8 cellular contexts compared by ENCODE assay signal in the genomic region with DNA sequence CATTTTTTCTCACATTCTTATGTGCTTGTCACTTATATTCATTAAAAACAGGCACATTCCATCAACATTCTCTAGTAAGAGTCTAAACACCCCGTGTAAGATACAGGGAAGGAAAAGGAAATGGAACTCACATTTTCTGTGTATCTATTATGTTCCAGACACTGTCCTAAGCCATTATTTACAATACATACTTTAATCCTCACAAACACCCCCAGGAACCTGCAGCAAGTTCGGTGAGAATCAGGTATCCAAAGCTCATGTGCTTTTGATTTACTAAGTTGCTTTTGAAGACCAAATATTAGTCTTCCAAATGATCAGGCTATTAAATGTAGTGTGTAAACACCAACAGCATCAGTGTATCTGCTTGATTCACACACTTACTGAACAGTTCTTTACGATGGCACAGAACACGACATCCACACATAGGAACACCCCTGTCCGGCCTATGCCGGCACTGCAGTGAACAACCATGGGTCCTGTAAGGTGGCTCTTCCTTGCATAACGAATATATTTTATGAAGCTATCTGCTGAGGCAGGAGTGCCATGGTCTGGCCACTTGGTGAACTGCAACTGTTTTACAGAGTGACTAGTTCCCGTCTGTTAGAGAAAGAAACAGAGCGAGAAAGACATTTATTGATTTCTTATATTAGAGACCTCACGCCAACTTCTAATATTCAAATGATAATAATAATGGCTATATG.
DNase-seq lines count a peak whose midpoint lies in the region; ATAC-seq, FAIRE-seq and TF ChIP-seq lines count a peak whose summit lies in the region.
"Not testable (repeated sequence)": the region's sequence is repeated elsewhere in the genome, so short reads cannot be mapped to it uniquely, and the experiment has no call there.

No MANE protein-coding gene starts in this region.

- H3K27me3 ChIP-seq in RWPE2 (ENCODE audit: insufficient read depth, poor library complexity, severe bottlenecking); lung (ENCODE audit: control insufficient read depth, insufficient read depth); upper lobe of right lung: not testable (repeated sequence)

- ATAC-seq in GM18868 (IDR thresholded peaks at IDR 0.05; ENCODE audit: unreplicated experiment) (peak; percentile 99), GM21381 (IDR thresholded peaks at IDR 0.05; ENCODE audit: unreplicated experiment) (peak; percentile 86), HG02678 (IDR thresholded peaks at IDR 0.05; ENCODE audit: unreplicated experiment) (peak; percentile 91), HG03139 (IDR thresholded peaks at IDR 0.05; ENCODE audit: unreplicated experiment) (peak; percentile 65), RWPE2 (ENCODE audit: low read depth) (peak; percentile 98), lung (ENCODE audit: insufficient read depth, low FRiP score) (peak; percentile 87), upper lobe of right lung (peak; percentile 100)

- not testable (repeated sequence) for H3K4me1 ChIP-seq in RWPE2 (ENCODE audit: insufficient read depth, poor library complexity, severe bottlenecking); lung (ENCODE audit: control insufficient read depth in 2 of 2, insufficient read depth in 2 of 2, low read length in 2 of 2); upper lobe of right lung

- FAIRE-seq in colon (lab: Jason Lieb, UNC), result peak; percentile 31

- WGBS in lung, 2 donors, result no CpG with 5 or more reads among the region's 10 CpGs

- not testable (repeated sequence) for H3K4me3 ChIP-seq in RWPE2 (ENCODE audit: severe bottlenecking); lung; upper lobe of right lung

- not testable (repeated sequence) for DNase-seq in RWPE2 (ENCODE audit: low spot score); lung (ENCODE audit: low spot score); upper lobe of right lung

- not testable (repeated sequence) for H3K36me3 ChIP-seq in RWPE2 (ENCODE audit: low read depth); lung (ENCODE audit: control insufficient read depth in 2 of 2, insufficient read depth in 2 of 2, low read length in 2 of 2); upper lobe of right lung

- not testable (repeated sequence) for H3K9me3 ChIP-seq in RWPE2 (ENCODE audit: severe bottlenecking); lung (ENCODE audit: control insufficient read depth in 2 of 2, insufficient read depth in 1 of 2, low read length in 1 of 2); upper lobe of right lung

- TF ChIP-seq CTCF in RWPE2 (IDR thresholded peaks at IDR 0.05; ENCODE audit: poor library complexity, severe bottlenecking); lung (IDR thresholded peaks at IDR 0.05; ENCODE audit: control extremely low read depth, extremely low read depth); upper lobe of right lung (IDR thresholded peaks at IDR 0.05): not testable (repeated sequence)

- intact Hi-C loops in upper lobe of right lung (cut with DNase I), result not testable (repeated sequence)

- H3K27ac ChIP-seq in RWPE2 (ENCODE audit: poor library complexity, severe bottlenecking); lung (ENCODE audit: low read depth in 1 of 2, low read length in 1 of 2); upper lobe of right lung: not testable (repeated sequence)
